In genomic region chr3:20041197-20041780, GRCh38 we compare ENCODE assay signal across 8 cellular contexts. TPM values are rescaled to one million over a fixed set of nuclear protein-coding genes. Genes with fewer than 3 reads are reported as not detected.
DNase-seq lines count a peak whose midpoint lies in the region; ATAC-seq and TF ChIP-seq lines count a peak whose summit lies in the region.

No MANE protein-coding gene starts in this region.

- H3K4me1 ChIP-seq in DOHH2 (ENCODE audit: control insufficient read depth, low read length) (peaks cover 39% of the 10 kb centered on the region), thyroid gland (peaks cover 28 to 30% of the 10 kb centered on the region in 2 donors)

- DNase-seq in SK-N-DZ (ENCODE audit: low spot score) (peak; percentile 74), head of caudate nucleus (peak; percentile 89 to 98 (median 95)), osteocyte (ENCODE audit: extremely low spot score, unreplicated experiment) (peak; percentile 85), thyroid gland (peak; percentile 94 to 97)
- peak; percentile 71 to 80 for DNase-seq in activated naive CD4-positive, alpha-beta T cell treated with anti-CD3 and anti-CD28 coated beads, Interleukin-2, amount 50 U/mL, for 72 hours (ENCODE audit: low spot score in 2 of 2)

- H3K9me3 Mint-ChIP-seq in IgD-negative memory B cell (no peaks in the 10 kb centered on the region), osteocyte (ENCODE audit: unreplicated experiment) (no peaks in the 10 kb centered on the region)
- H3K9me3 Mint-ChIP-seq in activated naive CD4-positive, alpha-beta T cell treated with anti-CD3 and anti-CD28 coated beads, Interleukin-2, amount 50 U/mL, for 72 hours = no peaks in the 10 kb centered on the region

- peaks cover 12% of the 10 kb centered on the region for H3F3A ChIP-seq in DOHH2 (ENCODE audit: control insufficient read depth, insufficient read depth)

- peak overlapping the region; percentile 85 for H3K4me2 ChIP-seq in DOHH2 (ENCODE audit: low read length)

- peak in 1 of 2 donors; percentile 81 for TF ChIP-seq POLR2A in thyroid gland (IDR thresholded peaks at IDR 0.05)

- H3K36me3 Mint-ChIP-seq in IgD-negative memory B cell (no peaks in the 10 kb centered on the region), osteocyte (ENCODE audit: unreplicated experiment) (no peaks in the 10 kb centered on the region)
- peaks cover 0 to 14% of the 10 kb centered on the region in 2 donors for H3K36me3 Mint-ChIP-seq in activated naive CD4-positive, alpha-beta T cell treated with anti-CD3 and anti-CD28 coated beads, Interleukin-2, amount 50 U/mL, for 72 hours

- H4K20me1 ChIP-seq in DOHH2 (ENCODE audit: control insufficient read depth, insufficient read depth, low read depth, low read length) = peaks cover 7% of the 10 kb centered on the region; the same call in 1 of the 2 replicates

- TF ChIP-seq CTCF in DOHH2 (IDR thresholded peaks at IDR 0.05; ENCODE audit: low read depth, low read length, poor library complexity, severe bottlenecking) (no peak), osteocyte (IDR thresholded peaks at IDR 0.05) (no peak), thyroid gland (IDR thresholded peaks at IDR 0.05) (no peak)

- 1 to 2% methylated on average over 25 to 27 of the region's 28 CpGs for WGBS in thyroid gland, 2 donors

- peak overlapping the region; percentile 78 for H3K4me3 ChIP-seq in DOHH2 (ENCODE audit: low read length)
- peak overlapping the region; percentile 5 to 73 (median 60) for H3K4me3 ChIP-seq in thyroid gland (replicated peaks in 1 of 3)

- no peaks in the 10 kb centered on the region for H3K27me3 Mint-ChIP-seq in IgD-negative memory B cell
- H3K27me3 Mint-ChIP-seq in osteocyte (ENCODE audit: unreplicated experiment) = no peaks in the 10 kb centered on the region

- H3K27ac Mint-ChIP-seq in IgD-negative memory B cell (peak overlapping the region; percentile 95 to 99 (median 98)), osteocyte (ENCODE audit: unreplicated experiment) (peak overlapping the region; percentile 92)
- peak overlapping the region; percentile 91 to 93 for H3K27ac Mint-ChIP-seq in activated naive CD4-positive, alpha-beta T cell treated with anti-CD3 and anti-CD28 coated beads, Interleukin-2, amount 50 U/mL, for 72 hours

- H3K27me3 ChIP-seq in DOHH2 (ENCODE audit: control insufficient read depth, low read length) (no peaks in the 10 kb centered on the region), thyroid gland (no peaks in the 10 kb centered on the region)

- ATAC-seq in GM21576 (IDR thresholded peaks at IDR 0.05; ENCODE audit: unreplicated experiment) = peak; percentile 44
- peak; percentile 61 to 74 for ATAC-seq in activated naive CD4-positive, alpha-beta T cell treated with anti-CD3 and anti-CD28 coated beads, Interleukin-2, amount 50 U/mL, for 72 hours

- peaks cover 49% of the 10 kb centered on the region for H3K79me2 ChIP-seq in DOHH2 (ENCODE audit: control insufficient read depth, low read length)

- intact Hi-C loops in head of caudate nucleus (cut with DNase I) = loop anchor here (5.0 to 10.0 kb wide), 2 partner anchors 94 to 144 kb away; partner anchors contain the start of genes RAB5A and SGO1
- intact Hi-C loops in thyroid gland (cut with DNase I) = loop anchor here (5.0 kb wide), 1 partner anchor 94 kb away; the partner anchor contains the start of gene RAB5A

- H3K27ac ChIP-seq in DOHH2 (ENCODE audit: low read depth, low read length) (peak overlapping the region; percentile 69), thyroid gland (peak overlapping the region; percentile 78 to 99 (median 95))

- peaks cover 6% of the 10 kb centered on the region; the same call in 1 of the 2 replicates for H3K36me3 ChIP-seq in DOHH2 (ENCODE audit: control insufficient read depth, low read length)
- no peaks in the 10 kb centered on the region for H3K36me3 ChIP-seq in thyroid gland

- no peaks in the 10 kb centered on the region for H3K9me2 ChIP-seq in DOHH2 (replicated peaks; ENCODE audit: control insufficient read depth, low read length)

- peak overlapping the region; percentile 96 to 100 (median 98) for H3K4me3 Mint-ChIP-seq in IgD-negative memory B cell
- H3K4me3 Mint-ChIP-seq in osteocyte (ENCODE audit: unreplicated experiment) = peak overlapping the region; percentile 96

- H3K9me3 ChIP-seq in DOHH2 (ENCODE audit: control insufficient read depth, insufficient read depth, low read length) (no peaks in the 10 kb centered on the region), thyroid gland (no peaks in the 10 kb centered on the region)

- peaks cover 32 to 35% (median 32%) of the 10 kb centered on the region in 3 donors for H3K4me1 Mint-ChIP-seq in IgD-negative memory B cell
- H3K4me1 Mint-ChIP-seq in osteocyte (ENCODE audit: unreplicated experiment) = peaks cover 38% of the 10 kb centered on the region

RNA-seq across cellular contexts. Expression of gene KAT2B, which starts 1.0 kb away (rescaled TPM):
- 4.8 TPM for polyA plus RNA-seq in IgD-negative memory B cell
- 4.2 and 5.1 TPM in 2 replicates for polyA plus RNA-seq in SK-N-DZ (2014; cell fraction: cytosol; rRNA removed)
- 12.2 and 18.5 TPM in 2 replicates for polyA plus RNA-seq in SK-N-DZ (2014; cell fraction: nucleus; rRNA removed)
- total RNA-seq in activated naive CD4-positive, alpha-beta T cell treated with anti-CD3 and anti-CD28 coated beads, Interleukin-2, amount 50 U/mL, for 72 hours = 10 to 100 TPM; 19.6 to 27.3 TPM
- total RNA-seq in osteocyte (15.7 and 16.4 TPM in 2 replicates), thyroid gland (100 to 1,000 TPM in 1 of 4 donors, 10 to 100 TPM in 3; 57.2 to 122 (median 74.9) TPM)

RNA-seq across cellular contexts. Expression of gene PP2D1, which starts 29.2 kb away (rescaled TPM):
- polyA plus RNA-seq in IgD-negative memory B cell = 0.64 TPM
- polyA plus RNA-seq in SK-N-DZ (2014; cell fraction: cytosol; rRNA removed) = not detected in 2 replicates
- not detected in 2 replicates for polyA plus RNA-seq in SK-N-DZ (2014; cell fraction: nucleus; rRNA removed)
- total RNA-seq in activated naive CD4-positive, alpha-beta T cell treated with anti-CD3 and anti-CD28 coated beads, Interleukin-2, amount 50 U/mL, for 72 hours = not detected
- not detected in 2 replicates for total RNA-seq in osteocyte
- not detected for total RNA-seq in thyroid gland

Comparison
In these comparisons a context has a peak if more than half of its experiments do, and no peak if none do; other contexts are left out.
1. Peak in every context shown above with its lines: DNase-seq, ATAC-seq, H3K4me3 ChIP-seq and H3K27ac ChIP-seq.